10 cellular contexts compared by ENCODE assay signal in the genomic region with DNA sequence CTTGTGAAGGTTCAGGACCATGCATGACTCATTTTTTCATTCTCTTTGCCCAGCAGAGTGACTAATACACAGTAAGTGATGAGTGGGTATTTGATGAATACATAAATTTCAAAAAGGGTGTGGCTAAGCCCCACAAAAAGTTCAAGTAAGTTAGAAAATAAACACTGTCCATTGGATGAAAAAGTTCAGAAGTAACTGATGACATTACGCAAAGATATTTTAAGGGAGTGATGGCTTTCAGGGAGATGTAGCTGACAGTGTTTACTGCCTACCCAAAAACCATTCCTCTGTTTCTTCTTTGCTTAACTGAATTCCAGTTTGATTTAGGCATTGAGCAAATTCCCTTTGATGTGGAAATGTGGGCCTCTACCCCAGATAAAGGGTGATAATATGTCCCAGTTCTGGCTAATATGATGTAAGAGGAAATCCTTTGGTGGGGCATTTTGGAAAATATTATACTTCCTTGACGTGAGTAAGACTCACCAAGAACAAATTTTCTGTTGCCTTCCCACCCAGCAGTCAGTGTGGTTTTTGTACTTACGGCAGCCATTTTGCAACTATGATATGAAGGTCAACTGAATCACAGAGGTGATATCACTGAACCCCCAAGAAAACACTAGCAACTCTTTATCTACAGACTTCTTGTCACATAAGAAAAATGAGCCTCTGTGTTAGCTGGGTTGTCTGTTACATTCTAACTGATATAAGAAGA. TPM values are rescaled to one million over a fixed set of nuclear protein-coding genes. Genes with fewer than 3 reads are reported as not detected.
DNase-seq lines count a peak whose midpoint lies in the region; ATAC-seq, FAIRE-seq and TF ChIP-seq lines count a peak whose summit lies in the region.
"Had no signal": no experiment of that assay in that cellular context is flagged by ENCODE, and none has a peak within 500 bp of the region (broad histone marks: within the 10 kb centered on the region; RNA-seq: fewer than 3 reads in every experiment).

No MANE protein-coding gene starts in this region.

- POLR2A ChIA-PET in activated CD4-positive, alpha-beta memory T cell treated with anti-CD3 and anti-CD28 coated beads for 36 hours (lab: Charles Lee), result no interaction called here

- WGBS in testis, 2 donors, result 64 to 86% methylated on average over 3 of the region's 3 CpGs

- peaks cover 2% of the 10 kb centered on the region for H3K27me3 Mint-ChIP-seq in activated CD4-positive, alpha-beta memory T cell treated with anti-CD3 and anti-CD28 coated beads for 36 hours

- H3K4me1 Mint-ChIP-seq in activated CD4-positive, alpha-beta memory T cell treated with anti-CD3 and anti-CD28 coated beads for 36 hours (ENCODE audit: low read depth), result peaks cover 54% of the 10 kb centered on the region

- no peaks in the 10 kb centered on the region for H3K36me3 ChIP-seq in left ventricle myocardium inferior
- H3K36me3 ChIP-seq in testis (ENCODE audit: low read depth, missing control alignments), result no peaks in the 10 kb centered on the region

- H3K9me3 ChIP-seq in left ventricle myocardium inferior (replicated peaks) (no peaks in the 10 kb centered on the region), testis (no peaks in the 10 kb centered on the region)

- H3K9me3 Mint-ChIP-seq in activated CD4-positive, alpha-beta memory T cell treated with anti-CD3 and anti-CD28 coated beads for 36 hours, result no peaks in the 10 kb centered on the region
- H3K9me3 Mint-ChIP-seq: neural crest cell had no signal

- H3K4me1 ChIP-seq in left ventricle myocardium inferior (peaks cover 16% of the 10 kb centered on the region), testis (peaks cover 7% of the 10 kb centered on the region)

- intact Hi-C loops in left ventricle myocardium inferior (cut with micrococcal nuclease) (no loop called here), Right ventricle myocardium superior (cut with DNase I) (no loop called here), testis (cut with DNase I; ENCODE audit: low total_unique reads) (no loop called here)
- intact Hi-C loops in activated CD4-positive, alpha-beta memory T cell treated with anti-CD3 and anti-CD28 coated beads for 36 hours (cut with micrococcal nuclease), result loop anchor here (1.0 to 10.0 kb wide), 8 partner anchors 18 to 465 kb away; partner anchors contain the start of genes DNAJC1 and PIP4K2A

- H3K4me3 ChIP-seq in left ventricle myocardium inferior (no peak overlapping the region), testis (no peak overlapping the region)

- TF ChIP-seq CTCF in left ventricle myocardium inferior (IDR thresholded peaks at IDR 0.05; ENCODE audit: borderline replicate concordance) (no peak), testis (IDR thresholded peaks at IDR 0.05) (no peak)

- H3K36me3 Mint-ChIP-seq in activated CD4-positive, alpha-beta memory T cell treated with anti-CD3 and anti-CD28 coated beads for 36 hours, result peaks cover 3% of the 10 kb centered on the region

- CTCF ChIA-PET in activated CD4-positive, alpha-beta memory T cell treated with anti-CD3 and anti-CD28 coated beads for 36 hours (lab: Charles Lee), result no interaction called here

- H3K27ac ChIP-seq in left ventricle myocardium inferior (replicated peaks), result peak overlapping the region; percentile 14
- peak overlapping the region; percentile 36 to 46 for H3K27ac ChIP-seq in testis

- H3K4me3 Mint-ChIP-seq in activated CD4-positive, alpha-beta memory T cell treated with anti-CD3 and anti-CD28 coated beads for 36 hours, result peak overlapping the region; percentile 42
- H3K4me3 Mint-ChIP-seq: neural crest cell had no signal

- DNase-seq in left ventricle myocardium inferior, result no peak
- DNase-seq in Right ventricle myocardium superior, result no peak
- DNase-seq in activated CD4-positive, alpha-beta memory T cell treated with anti-CD3 and anti-CD28 coated beads for 36 hours, result peak; percentile 65
- peak; percentile 77 for DNase-seq in fibroblast of peridontal ligament (ENCODE audit: extremely low read depth)
- DNase-seq in testis, result no peak
- DNase-seq in GM12891 (ENCODE audit: insufficient read length, low spot score), result no peak
- DNase-seq in NCI-H2107 treated with DMSO at 0.1 percent for 48 hours (lab: John Stamatoyannopoulos, UW; ENCODE audit: unreplicated experiment), result no peak

- no peak for TF ChIP-seq POLR2A in testis (IDR thresholded peaks at IDR 0.05)
- TF ChIP-seq POLR2A in GM12891 (IDR thresholded peaks at IDR 0.05; ENCODE audit: low read depth, low read length), result no peak

- H3K27me3 ChIP-seq in left ventricle myocardium inferior (ENCODE audit: low read depth), result no peaks in the 10 kb centered on the region
- H3K27me3 ChIP-seq in testis, result no peaks in the 10 kb centered on the region

- H3K27ac Mint-ChIP-seq in activated CD4-positive, alpha-beta memory T cell treated with anti-CD3 and anti-CD28 coated beads for 36 hours, result peak overlapping the region; percentile 95

- ATAC-seq in Right ventricle myocardium superior (ENCODE audit: poor library complexity), result no peak
- ATAC-seq in GM21381 (IDR thresholded peaks at IDR 0.05; ENCODE audit: unreplicated experiment), result no peak

- FAIRE-seq in GM12891 (lab: Jason Lieb, UNC), result no peak

TF ChIP-seq in GM12891, 5 proteins besides CTCF, POLR2A, EP300 and RAD21:
- TF ChIP-seq POU2F2 (IDR thresholded peaks at IDR 0.05; ENCODE audit: low read depth, low read length) (no peak), PAX5 (IDR thresholded peaks at IDR 0.05; ENCODE audit: insufficient read depth, low read length, severe bottlenecking) (no peak), POLR2AphosphoS5 (IDR thresholded peaks at IDR 0.05; ENCODE audit: low read depth, low read length) (no peak), SPI1 (IDR thresholded peaks at IDR 0.05; ENCODE audit: low read depth, low read length) (no peak), TAF1 (IDR thresholded peaks at IDR 0.05; ENCODE audit: low read depth, low read length) (no peak)

RNA-seq across cellular contexts. Expression of gene EBLN1, which starts 29.0 kb away (rescaled TPM):
- not detected for total RNA-seq in left ventricle myocardium inferior
- total RNA-seq in Right ventricle myocardium superior, result not detected
- not detected for total RNA-seq in activated CD4-positive, alpha-beta memory T cell treated with anti-CD3 and anti-CD28 coated beads for 36 hours
- 1 to 10 TPM; 1.4 to 4.7 TPM for total RNA-seq in testis
- 3.5 TPM for polyA plus RNA-seq in testis (ENCODE audit: insufficient read depth, low read depth, low replicate concordance)
- not detected for polyA plus RNA-seq in GM12891 (2012; ENCODE audit: low read depth, missing spikeins)
- total RNA-seq: neural crest cell had no signal
- polyA plus RNA-seq: adipose tissue had no signal

Comparison
In these comparisons a context has a peak if more than half of its experiments do, and no peak if none do; other contexts are left out.
1. DNase-seq: peak in activated CD4-positive, alpha-beta memory T cell treated with anti-CD3 and anti-CD28 coated beads for 36 hours (single experiment) and fibroblast of peridontal ligament (single experiment); none in left ventricle myocardium inferior (single experiment), Right ventricle myocardium superior (single experiment), testis (single experiment), GM12891 (single experiment) and NCI-H2107 treated with DMSO at 0.1 percent for 48 hours (single experiment).